ENCODE assay signal across 29 cellular contexts in genomic region chr6:164442572-164442971, GRCh38.
"Had no signal": no experiment of that assay in that cellular context is flagged by ENCODE, and none has a peak within 500 bp of the region (broad histone marks: within the 10 kb centered on the region; RNA-seq: fewer than 3 reads in every experiment).

No MANE protein-coding gene starts in this region.

- H3K27ac ChIP-seq: colonic mucosa, coronary artery, dorsolateral prefrontal cortex, epithelial cell of prostate, esophagus muscularis mucosa, esophagus squamous epithelium, foreskin keratinocyte, gastrocnemius medialis, gastroesophageal sphincter, heart left ventricle, heart right ventricle, hepatocyte had no signal

- ATAC-seq: effector memory CD8-positive, alpha-beta T cell; esophagus mucosa; foreskin keratinocyte; gastrocnemius medialis; gastroesophageal sphincter; heart left ventricle; heart right ventricle had no signal

- H3K27me3 ChIP-seq: colonic mucosa, dorsolateral prefrontal cortex, esophagus muscularis mucosa, esophagus squamous epithelium, foreskin keratinocyte, gastrocnemius medialis, gastroesophageal sphincter, heart left ventricle, heart right ventricle, hepatocyte had no signal

- H3K79me2 ChIP-seq: hepatocyte had no signal

- H3K4me3 ChIP-seq: colonic mucosa, coronary artery, dorsolateral prefrontal cortex, esophagus muscularis mucosa, esophagus squamous epithelium, gastrocnemius medialis, gastroesophageal sphincter, heart left ventricle, heart right ventricle, hepatocyte had no signal

- H2AFZ ChIP-seq: hepatocyte had no signal

- H3K36me3 ChIP-seq: colonic mucosa, esophagus muscularis mucosa, esophagus squamous epithelium, gastrocnemius medialis, gastroesophageal sphincter, heart left ventricle, heart right ventricle had no signal

- DNase-seq: colonic mucosa; cortex of kidney; dermis blood vessel endothelial cell; dorsolateral prefrontal cortex; effector CD4-positive, alpha-beta T cell; effector CD8-positive, alpha-beta T cell; effector memory CD4-positive, alpha-beta T cell; effector memory CD8-positive, alpha-beta T cell; endodermal cell; erythroblast; esophagus squamous epithelium; foreskin fibroblast; foreskin keratinocyte; foreskin melanocyte; gastrocnemius medialis; glutamatergic neuron; head of caudate nucleus; heart left ventricle; heart right ventricle had no signal

- H3K4me1 ChIP-seq: colonic mucosa, esophagus muscularis mucosa, esophagus squamous epithelium, foreskin keratinocyte, gastrocnemius medialis, gastroesophageal sphincter, heart left ventricle, heart right ventricle had no signal

- H3K4me2 ChIP-seq: hepatocyte had no signal

- FAIRE-seq: colon, endometrium, endothelial cell of umbilical vein, frontal cortex had no signal

- H3K9me3 ChIP-seq: colonic mucosa, gastrocnemius medialis had no signal
